In the genomic region with DNA sequence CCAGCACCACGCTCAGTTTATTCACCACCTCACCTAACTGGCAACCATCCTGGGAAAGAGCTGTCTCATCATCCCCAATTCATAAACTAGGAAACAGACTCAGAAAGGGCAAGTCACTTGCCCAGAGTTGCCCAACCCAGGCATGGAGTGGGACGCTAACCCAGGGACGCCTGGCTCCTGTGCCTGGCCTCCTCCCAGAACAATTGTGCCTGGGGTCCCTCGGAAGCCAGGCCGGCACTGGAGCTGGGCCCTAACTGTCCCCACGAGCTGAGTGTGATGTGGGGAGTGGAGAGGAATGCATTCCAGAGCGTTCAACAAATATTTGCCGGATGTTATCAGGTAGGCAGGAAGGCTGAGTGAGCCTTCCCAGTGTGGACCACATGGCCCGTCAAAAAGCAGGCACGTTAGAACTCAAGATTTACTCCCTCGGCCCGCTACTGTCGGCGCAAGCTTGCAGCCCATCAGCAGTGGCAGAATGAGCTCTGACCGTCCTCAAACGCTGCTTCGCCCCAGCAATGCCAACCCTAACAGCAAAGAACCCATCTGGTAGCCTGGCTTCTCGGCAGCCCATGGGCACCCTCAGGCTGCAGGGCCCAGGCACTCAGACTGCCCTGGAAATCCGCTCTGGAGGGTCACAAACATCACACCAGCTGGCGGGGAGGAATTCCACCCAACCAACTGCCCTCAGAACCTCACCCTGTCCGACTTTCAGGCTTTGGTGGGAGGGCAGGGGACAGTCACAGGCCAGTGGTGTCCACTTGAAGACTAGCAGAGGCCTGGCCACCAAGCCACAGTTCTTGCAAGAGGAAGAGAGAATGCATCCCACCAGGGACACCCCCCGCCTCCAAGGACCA, we compare ENCODE assay signal across 1 cellular context.
TF ChIP-seq lines count a peak whose summit lies in the region.

No MANE protein-coding gene starts in this region.

TF ChIP-seq in HepG2, 621 proteins besides CTCF, POLR2A, EP300 and RAD21 (continued from another document and continues in another):
- TF ChIP-seq ISL2 (CRISPR knock-in tag; IDR thresholded peaks at IDR 0.05), result peak; percentile 60
- TF ChIP-seq, protein P1, sequence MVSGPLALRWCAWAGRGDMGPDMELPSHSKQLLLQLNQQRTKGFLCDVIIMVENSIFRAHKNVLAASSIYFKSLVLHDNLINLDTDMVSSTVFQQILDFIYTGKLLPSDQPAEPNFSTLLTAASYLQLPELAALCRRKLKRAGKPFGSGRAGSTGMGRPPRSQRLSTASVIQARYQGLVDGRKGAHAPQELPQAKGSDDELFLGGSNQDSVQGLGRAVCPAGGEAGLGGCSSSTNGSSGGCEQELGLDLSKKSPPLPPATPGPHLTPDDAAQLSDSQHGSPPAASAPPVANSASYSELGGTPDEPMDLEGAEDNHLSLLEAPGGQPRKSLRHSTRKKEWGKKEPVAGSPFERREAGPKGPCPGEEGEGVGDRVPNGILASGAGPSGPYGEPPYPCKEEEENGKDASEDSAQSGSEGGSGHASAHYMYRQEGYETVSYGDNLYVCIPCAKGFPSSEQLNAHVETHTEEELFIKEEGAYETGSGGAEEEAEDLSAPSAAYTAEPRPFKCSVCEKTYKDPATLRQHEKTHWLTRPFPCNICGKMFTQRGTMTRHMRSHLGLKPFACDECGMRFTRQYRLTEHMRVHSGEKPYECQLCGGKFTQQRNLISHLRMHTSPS (CRISPR knock-in tag; IDR thresholded peaks at IDR 0.05; ENCODE audit: low read depth), result peak; percentile 60; the same call in 1 of the 2 replicates
- 0 out of 2 replicates have a peak, but pooled peaks have one; percentile 53 for TF ChIP-seq GATA4 (IDR thresholded peaks at IDR 0.05; ENCODE audit: borderline replicate concordance, low read depth)
- peak; percentile 91 for TF ChIP-seq MED1 (CRISPR knock-in tag; IDR thresholded peaks at IDR 0.05)
- peak; percentile 54; the same call in 1 of the 2 replicates for TF ChIP-seq ETV6 (CRISPR knock-in tag; conservative IDR thresholded peaks at IDR 0.05)
- TF ChIP-seq ZNF205 (CRISPR knock-in tag; IDR thresholded peaks at IDR 0.05), result no peak; the same call in 1 of the 2 replicates
- TF ChIP-seq, protein P2, sequence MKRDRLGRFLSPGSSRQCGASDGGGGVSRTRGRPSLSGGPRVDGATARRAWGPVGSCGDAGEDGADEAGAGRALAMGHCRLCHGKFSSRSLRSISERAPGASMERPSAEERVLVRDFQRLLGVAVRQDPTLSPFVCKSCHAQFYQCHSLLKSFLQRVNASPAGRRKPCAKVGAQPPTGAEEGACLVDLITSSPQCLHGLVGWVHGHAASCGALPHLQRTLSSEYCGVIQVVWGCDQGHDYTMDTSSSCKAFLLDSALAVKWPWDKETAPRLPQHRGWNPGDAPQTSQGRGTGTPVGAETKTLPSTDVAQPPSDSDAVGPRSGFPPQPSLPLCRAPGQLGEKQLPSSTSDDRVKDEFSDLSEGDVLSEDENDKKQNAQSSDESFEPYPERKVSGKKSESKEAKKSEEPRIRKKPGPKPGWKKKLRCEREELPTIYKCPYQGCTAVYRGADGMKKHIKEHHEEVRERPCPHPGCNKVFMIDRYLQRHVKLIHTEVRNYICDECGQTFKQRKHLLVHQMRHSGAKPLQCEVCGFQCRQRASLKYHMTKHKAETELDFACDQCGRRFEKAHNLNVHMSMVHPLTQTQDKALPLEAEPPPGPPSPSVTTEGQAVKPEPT (CRISPR knock-in tag; IDR thresholded peaks at IDR 0.05; ENCODE audit: low read depth), result peak; percentile 64; the same call in 1 of the 2 replicates
- TF ChIP-seq, protein P3, sequence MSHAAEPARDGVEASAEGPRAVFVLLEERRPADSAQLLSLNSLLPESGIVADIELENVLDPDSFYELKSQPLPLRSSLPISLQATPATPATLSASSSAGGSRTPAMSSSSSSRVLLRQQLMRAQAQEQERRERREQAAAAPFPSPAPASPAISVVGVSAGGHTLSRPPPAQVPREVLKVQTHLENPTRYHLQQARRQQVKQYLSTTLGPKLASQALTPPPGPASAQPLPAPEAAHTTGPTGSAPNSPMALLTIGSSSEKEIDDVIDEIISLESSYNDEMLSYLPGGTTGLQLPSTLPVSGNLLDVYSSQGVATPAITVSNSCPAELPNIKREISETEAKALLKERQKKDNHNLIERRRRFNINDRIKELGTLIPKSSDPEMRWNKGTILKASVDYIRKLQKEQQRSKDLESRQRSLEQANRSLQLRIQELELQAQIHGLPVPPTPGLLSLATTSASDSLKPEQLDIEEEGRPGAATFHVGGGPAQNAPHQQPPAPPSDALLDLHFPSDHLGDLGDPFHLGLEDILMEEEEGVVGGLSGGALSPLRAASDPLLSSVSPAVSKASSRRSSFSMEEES (CRISPR knock-in tag; IDR thresholded peaks at IDR 0.05), result peak; percentile 68; the same call in 1 of the 2 replicates
- TF ChIP-seq HDAC2 (CRISPR knock-in tag; IDR thresholded peaks at IDR 0.05), result peak; percentile 92
- TF ChIP-seq ZNF724P (CRISPR knock-in tag; IDR thresholded peaks at IDR 0.05; ENCODE audit: borderline replicate concordance), result peak; percentile 23; the same call in 1 of the 2 replicates
- TF ChIP-seq ETV5 (CRISPR knock-in tag; IDR thresholded peaks at IDR 0.05; ENCODE audit: borderline replicate concordance), result peak; percentile 95
- TF ChIP-seq ZSCAN21 (CRISPR knock-in tag; IDR thresholded peaks at IDR 0.05; ENCODE audit: borderline replicate concordance), result peak; percentile 96
- peak; percentile 52; the same call in 1 of the 2 replicates for TF ChIP-seq TAF1 (CRISPR knock-in tag; IDR thresholded peaks at IDR 0.05)
- TF ChIP-seq, protein P4, sequence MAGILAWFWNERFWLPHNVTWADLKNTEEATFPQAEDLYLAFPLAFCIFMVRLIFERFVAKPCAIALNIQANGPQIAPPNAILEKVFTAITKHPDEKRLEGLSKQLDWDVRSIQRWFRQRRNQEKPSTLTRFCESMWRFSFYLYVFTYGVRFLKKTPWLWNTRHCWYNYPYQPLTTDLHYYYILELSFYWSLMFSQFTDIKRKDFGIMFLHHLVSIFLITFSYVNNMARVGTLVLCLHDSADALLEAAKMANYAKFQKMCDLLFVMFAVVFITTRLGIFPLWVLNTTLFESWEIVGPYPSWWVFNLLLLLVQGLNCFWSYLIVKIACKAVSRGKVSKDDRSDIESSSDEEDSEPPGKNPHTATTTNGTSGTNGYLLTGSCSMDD (CRISPR knock-in tag; IDR thresholded peaks at IDR 0.05), result no peak
- no peak for TF ChIP-seq HNRNPH1 (optimal IDR thresholded peaks at IDR 0.05; ENCODE audit: low read depth, low read length)
- no peak for TF ChIP-seq ZNF670 (CRISPR knock-in tag; IDR thresholded peaks at IDR 0.05; ENCODE audit: borderline replicate concordance)
- no peak for TF ChIP-seq FOSL1 (CRISPR knock-in tag; IDR thresholded peaks at IDR 0.05; ENCODE audit: borderline replicate concordance)
- peak; percentile 53; the same call in 1 of the 2 replicates for TF ChIP-seq BRD4 (CRISPR knock-in tag; IDR thresholded peaks at IDR 0.05)
- TF ChIP-seq, protein P5, sequence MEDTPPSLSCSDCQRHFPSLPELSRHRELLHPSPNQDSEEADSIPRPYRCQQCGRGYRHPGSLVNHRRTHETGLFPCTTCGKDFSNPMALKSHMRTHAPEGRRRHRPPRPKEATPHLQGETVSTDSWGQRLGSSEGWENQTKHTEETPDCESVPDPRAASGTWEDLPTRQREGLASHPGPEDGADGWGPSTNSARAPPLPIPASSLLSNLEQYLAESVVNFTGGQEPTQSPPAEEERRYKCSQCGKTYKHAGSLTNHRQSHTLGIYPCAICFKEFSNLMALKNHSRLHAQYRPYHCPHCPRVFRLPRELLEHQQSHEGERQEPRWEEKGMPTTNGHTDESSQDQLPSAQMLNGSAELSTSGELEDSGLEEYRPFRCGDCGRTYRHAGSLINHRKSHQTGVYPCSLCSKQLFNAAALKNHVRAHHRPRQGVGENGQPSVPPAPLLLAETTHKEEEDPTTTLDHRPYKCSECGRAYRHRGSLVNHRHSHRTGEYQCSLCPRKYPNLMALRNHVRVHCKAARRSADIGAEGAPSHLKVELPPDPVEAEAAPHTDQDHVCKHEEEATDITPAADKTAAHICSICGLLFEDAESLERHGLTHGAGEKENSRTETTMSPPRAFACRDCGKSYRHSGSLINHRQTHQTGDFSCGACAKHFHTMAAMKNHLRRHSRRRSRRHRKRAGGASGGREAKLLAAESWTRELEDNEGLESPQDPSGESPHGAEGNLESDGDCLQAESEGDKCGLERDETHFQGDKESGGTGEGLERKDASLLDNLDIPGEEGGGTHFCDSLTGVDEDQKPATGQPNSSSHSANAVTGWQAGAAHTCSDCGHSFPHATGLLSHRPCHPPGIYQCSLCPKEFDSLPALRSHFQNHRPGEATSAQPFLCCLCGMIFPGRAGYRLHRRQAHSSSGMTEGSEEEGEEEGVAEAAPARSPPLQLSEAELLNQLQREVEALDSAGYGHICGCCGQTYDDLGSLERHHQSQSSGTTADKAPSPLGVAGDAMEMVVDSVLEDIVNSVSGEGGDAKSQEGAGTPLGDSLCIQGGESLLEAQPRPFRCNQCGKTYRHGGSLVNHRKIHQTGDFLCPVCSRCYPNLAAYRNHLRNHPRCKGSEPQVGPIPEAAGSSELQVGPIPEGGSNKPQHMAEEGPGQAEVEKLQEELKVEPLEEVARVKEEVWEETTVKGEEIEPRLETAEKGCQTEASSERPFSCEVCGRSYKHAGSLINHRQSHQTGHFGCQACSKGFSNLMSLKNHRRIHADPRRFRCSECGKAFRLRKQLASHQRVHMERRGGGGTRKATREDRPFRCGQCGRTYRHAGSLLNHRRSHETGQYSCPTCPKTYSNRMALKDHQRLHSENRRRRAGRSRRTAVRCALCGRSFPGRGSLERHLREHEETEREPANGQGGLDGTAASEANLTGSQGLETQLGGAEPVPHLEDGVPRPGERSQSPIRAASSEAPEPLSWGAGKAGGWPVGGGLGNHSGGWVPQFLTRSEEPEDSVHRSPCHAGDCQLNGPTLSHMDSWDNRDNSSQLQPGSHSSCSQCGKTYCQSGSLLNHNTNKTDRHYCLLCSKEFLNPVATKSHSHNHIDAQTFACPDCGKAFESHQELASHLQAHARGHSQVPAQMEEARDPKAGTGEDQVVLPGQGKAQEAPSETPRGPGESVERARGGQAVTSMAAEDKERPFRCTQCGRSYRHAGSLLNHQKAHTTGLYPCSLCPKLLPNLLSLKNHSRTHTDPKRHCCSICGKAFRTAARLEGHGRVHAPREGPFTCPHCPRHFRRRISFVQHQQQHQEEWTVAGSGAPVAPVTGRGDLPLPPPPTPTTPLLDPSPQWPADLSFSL (CRISPR knock-in tag; IDR thresholded peaks at IDR 0.05), result no peak
- TF ChIP-seq MED13 (CRISPR knock-in tag; IDR thresholded peaks at IDR 0.05), result peak; percentile 72; the same call in 1 of the 2 replicates
- no peak for TF ChIP-seq ZNF354B (CRISPR knock-in tag; IDR thresholded peaks at IDR 0.05)
- peak; percentile 89 for TF ChIP-seq ZKSCAN8 (CRISPR knock-in tag; IDR thresholded peaks at IDR 0.05; ENCODE audit: borderline replicate concordance)
- TF ChIP-seq, protein P6, sequence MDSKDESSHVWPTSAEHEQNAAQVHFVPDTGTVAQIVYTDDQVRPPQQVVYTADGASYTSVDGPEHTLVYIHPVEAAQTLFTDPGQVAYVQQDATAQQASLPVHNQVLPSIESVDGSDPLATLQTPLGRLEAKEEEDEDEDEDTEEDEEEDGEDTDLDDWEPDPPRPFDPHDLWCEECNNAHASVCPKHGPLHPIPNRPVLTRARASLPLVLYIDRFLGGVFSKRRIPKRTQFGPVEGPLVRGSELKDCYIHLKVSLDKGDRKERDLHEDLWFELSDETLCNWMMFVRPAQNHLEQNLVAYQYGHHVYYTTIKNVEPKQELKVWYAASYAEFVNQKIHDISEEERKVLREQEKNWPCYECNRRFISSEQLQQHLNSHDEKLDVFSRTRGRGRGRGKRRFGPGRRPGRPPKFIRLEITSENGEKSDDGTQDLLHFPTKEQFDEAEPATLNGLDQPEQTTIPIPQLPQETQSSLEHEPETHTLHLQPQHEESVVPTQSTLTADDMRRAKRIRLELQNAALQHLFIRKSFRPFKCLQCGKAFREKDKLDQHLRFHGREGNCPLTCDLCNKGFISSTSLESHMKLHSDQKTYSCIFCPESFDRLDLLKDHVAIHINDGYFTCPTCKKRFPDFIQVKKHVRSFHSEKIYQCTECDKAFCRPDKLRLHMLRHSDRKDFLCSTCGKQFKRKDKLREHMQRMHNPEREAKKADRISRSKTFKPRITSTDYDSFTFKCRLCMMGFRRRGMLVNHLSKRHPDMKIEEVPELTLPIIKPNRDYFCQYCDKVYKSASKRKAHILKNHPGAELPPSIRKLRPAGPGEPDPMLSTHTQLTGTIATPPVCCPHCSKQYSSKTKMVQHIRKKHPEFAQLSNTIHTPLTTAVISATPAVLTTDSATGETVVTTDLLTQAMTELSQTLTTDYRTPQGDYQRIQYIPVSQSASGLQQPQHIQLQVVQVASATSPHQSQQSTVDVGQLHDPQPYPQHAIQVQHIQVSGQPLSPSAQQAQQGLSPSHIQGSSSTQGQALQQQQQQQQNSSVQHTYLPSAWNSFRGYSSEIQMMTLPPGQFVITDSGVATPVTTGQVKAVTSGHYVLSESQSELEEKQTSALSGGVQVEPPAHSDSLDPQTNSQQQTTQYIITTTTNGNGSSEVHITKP (CRISPR knock-in tag; IDR thresholded peaks at IDR 0.05; ENCODE audit: low read depth), result peak; percentile 58; the same call in 1 of the 2 replicates
- TF ChIP-seq, protein P7, sequence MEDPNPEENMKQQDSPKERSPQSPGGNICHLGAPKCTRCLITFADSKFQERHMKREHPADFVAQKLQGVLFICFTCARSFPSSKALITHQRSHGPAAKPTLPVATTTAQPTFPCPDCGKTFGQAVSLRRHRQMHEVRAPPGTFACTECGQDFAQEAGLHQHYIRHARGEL (CRISPR knock-in tag; IDR thresholded peaks at IDR 0.05), result no peak
- TF ChIP-seq ZFP1 (CRISPR knock-in tag; IDR thresholded peaks at IDR 0.05), result 0 out of 2 replicates have a peak, but pooled peaks have one; percentile 16
- TF ChIP-seq, protein P8, sequence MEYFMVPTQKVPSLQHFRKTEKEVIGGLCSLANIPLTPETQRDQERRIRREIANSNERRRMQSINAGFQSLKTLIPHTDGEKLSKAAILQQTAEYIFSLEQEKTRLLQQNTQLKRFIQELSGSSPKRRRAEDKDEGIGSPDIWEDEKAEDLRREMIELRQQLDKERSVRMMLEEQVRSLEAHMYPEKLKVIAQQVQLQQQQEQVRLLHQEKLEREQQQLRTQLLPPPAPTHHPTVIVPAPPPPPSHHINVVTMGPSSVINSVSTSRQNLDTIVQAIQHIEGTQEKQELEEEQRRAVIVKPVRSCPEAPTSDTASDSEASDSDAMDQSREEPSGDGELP (IDR thresholded peaks at IDR 0.05; ENCODE audit: borderline replicate concordance, low read depth), result no peak; the same call in 1 of the 2 replicates
- peak; percentile 88 for TF ChIP-seq TGIF2 (CRISPR knock-in tag; IDR thresholded peaks at IDR 0.05)
- TF ChIP-seq YY1 (IDR thresholded peaks at IDR 0.05; ENCODE audit: insufficient read depth, insufficient replicate concordance, low read depth, low read length), result no peak
- no peak for TF ChIP-seq KDM5A (IDR thresholded peaks at IDR 0.05; ENCODE audit: borderline replicate concordance, low read length)
- TF ChIP-seq, protein P9, sequence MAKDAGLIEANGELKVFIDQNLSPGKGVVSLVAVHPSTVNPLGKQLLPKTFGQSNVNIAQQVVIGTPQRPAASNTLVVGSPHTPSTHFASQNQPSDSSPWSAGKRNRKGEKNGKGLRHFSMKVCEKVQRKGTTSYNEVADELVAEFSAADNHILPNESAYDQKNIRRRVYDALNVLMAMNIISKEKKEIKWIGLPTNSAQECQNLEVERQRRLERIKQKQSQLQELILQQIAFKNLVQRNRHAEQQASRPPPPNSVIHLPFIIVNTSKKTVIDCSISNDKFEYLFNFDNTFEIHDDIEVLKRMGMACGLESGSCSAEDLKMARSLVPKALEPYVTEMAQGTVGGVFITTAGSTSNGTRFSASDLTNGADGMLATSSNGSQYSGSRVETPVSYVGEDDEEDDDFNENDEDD (CRISPR knock-in tag; IDR thresholded peaks at IDR 0.05; ENCODE audit: borderline replicate concordance), result peak; percentile 74; the same call in 1 of the 2 replicates
- TF ChIP-seq RFX1 (IDR thresholded peaks at IDR 0.05), result no peak
